ENCODE assay signal across 29 cellular contexts in the genomic region with DNA sequence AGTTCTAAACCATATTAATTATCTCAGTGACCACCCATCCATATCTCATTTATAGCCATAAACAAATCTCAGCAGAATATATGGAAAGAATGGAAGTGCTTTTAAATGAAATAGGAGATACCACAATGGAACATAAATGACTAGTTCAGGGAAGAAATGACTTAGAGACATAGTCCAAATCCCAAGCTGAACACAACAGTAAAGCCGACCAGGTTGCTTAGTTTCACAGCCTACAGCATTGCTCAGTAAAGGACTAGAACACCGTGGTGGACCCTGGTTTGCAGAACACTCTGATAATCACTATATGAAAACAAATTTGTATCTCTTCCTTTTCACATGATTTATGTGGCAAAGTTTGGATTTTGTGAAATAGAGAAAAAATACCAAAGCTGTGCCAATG.
"Had no signal": no experiment of that assay in that cellular context is flagged by ENCODE, and none has a peak within 500 bp of the region (broad histone marks: within the 10 kb centered on the region; RNA-seq: fewer than 3 reads in every experiment).

No MANE protein-coding gene starts in this region.

- H3K27me3 ChIP-seq: breast epithelium, esophagus muscularis mucosa, foreskin keratinocyte, heart left ventricle, neural progenitor cell, stomach, thyroid gland, upper lobe of left lung had no signal

- H3K4me3 ChIP-seq: breast epithelium, esophagus muscularis mucosa, heart left ventricle, neural progenitor cell, stomach, thyroid gland, upper lobe of left lung had no signal

- ATAC-seq: activated naive CD8-positive, alpha-beta T cell treated with anti-CD3 and anti-CD28 coated beads, Interleukin-2, amount 50 U/mL, for 24 hours; foreskin keratinocyte; heart left ventricle; naive thymus-derived CD8-positive, alpha-beta T cell; right cardiac atrium; stimulated activated naive B cell treated with anti-CD40 and anti-IgM and Interleukin-4, amounts not matched to agents 10 μg/mL and 1 μg/mL and 100 μg/mL, for 72 hours had no signal

- H3K4me3 Mint-ChIP-seq: activated CD4-positive, alpha-beta memory T cell treated with anti-CD3 and anti-CD28 coated beads for 36 hours; activated CD4-positive, alpha-beta T cell treated with anti-CD3 and anti-CD28 coated beads, Interleukin-2, amount 10 ng/mL, durations not matched to agents 24 days and 14 days; activated naive CD4-positive, alpha-beta T cell treated with anti-CD3 and anti-CD28 coated beads, Interleukin-2, amount 50 U/mL, for 24 hours; activated naive CD8-positive, alpha-beta T cell treated with anti-CD3 and anti-CD28 coated beads, Interleukin-2, amount 50 U/mL, for 24 hours; endodermal cell; mesothelial cell of epicardium; naive thymus-derived CD8-positive, alpha-beta T cell; neural progenitor cell; stimulated activated naive B cell treated with anti-CD40 and anti-IgM and Interleukin-4, amounts not matched to agents 10 μg/mL and 1 μg/mL and 100 μg/mL, for 72 hours; T-helper 1 cell treated with Interleukin-12 subunit alpha and Interleukin-12 subunit beta and Interleukin-4 antibody, amounts not matched to agents 30 μg/mL and 1 μg/mL, for 36 hours had no signal

- H3K4me1 ChIP-seq: breast epithelium, esophagus muscularis mucosa, foreskin keratinocyte, neural progenitor cell, parathyroid adenoma, stomach, thyroid gland had no signal

- H3K9me3 Mint-ChIP-seq: activated CD4-positive, alpha-beta memory T cell treated with anti-CD3 and anti-CD28 coated beads for 36 hours; activated CD4-positive, alpha-beta T cell treated with anti-CD3 and anti-CD28 coated beads, Interleukin-2, amount 10 ng/mL, durations not matched to agents 24 days and 14 days; activated naive CD4-positive, alpha-beta T cell treated with anti-CD3 and anti-CD28 coated beads, Interleukin-2, amount 50 U/mL, for 24 hours; activated naive CD8-positive, alpha-beta T cell treated with anti-CD3 and anti-CD28 coated beads, Interleukin-2, amount 50 U/mL, for 24 hours; activated T-helper 2 cell treated with anti-CD3 and anti-CD28 coated beads, Interferon-gamma antibody, Interleukin-2, Interleukin-4, amounts not matched to agents 10 μg/mL and 5 μg/mL and 100 μg/mL, durations not matched to agents 14 hours and 24 hours and 36 hours; endodermal cell; mesothelial cell of epicardium; naive thymus-derived CD8-positive, alpha-beta T cell; neural progenitor cell; stimulated activated naive B cell treated with anti-CD40 and anti-IgM and Interleukin-4, amounts not matched to agents 10 μg/mL and 1 μg/mL and 100 μg/mL, for 72 hours; T-helper 1 cell treated with Interleukin-12 subunit alpha and Interleukin-12 subunit beta and Interleukin-4 antibody, amounts not matched to agents 30 μg/mL and 1 μg/mL, for 36 hours had no signal

- H3K9me3 ChIP-seq: breast epithelium, esophagus muscularis mucosa, heart left ventricle, stomach, thyroid gland, upper lobe of left lung had no signal

- H3K4me1 Mint-ChIP-seq: activated naive CD8-positive, alpha-beta T cell treated with anti-CD3 and anti-CD28 coated beads, Interleukin-2, amount 50 U/mL, for 24 hours; endodermal cell; neural progenitor cell had no signal

- H3K27me3 Mint-ChIP-seq: activated CD4-positive, alpha-beta memory T cell treated with anti-CD3 and anti-CD28 coated beads for 36 hours; activated CD4-positive, alpha-beta T cell treated with anti-CD3 and anti-CD28 coated beads, Interleukin-2, amount 10 ng/mL, durations not matched to agents 24 days and 14 days; activated naive CD4-positive, alpha-beta T cell treated with anti-CD3 and anti-CD28 coated beads, Interleukin-2, amount 50 U/mL, for 24 hours; activated naive CD8-positive, alpha-beta T cell treated with anti-CD3 and anti-CD28 coated beads, Interleukin-2, amount 50 U/mL, for 24 hours; naive thymus-derived CD8-positive, alpha-beta T cell; stimulated activated naive B cell treated with anti-CD40 and anti-IgM and Interleukin-4, amounts not matched to agents 10 μg/mL and 1 μg/mL and 100 μg/mL, for 72 hours had no signal

- H3K27ac ChIP-seq: breast epithelium, esophagus muscularis mucosa, foreskin keratinocyte, heart left ventricle, neural progenitor cell, parathyroid adenoma, stomach, thyroid gland had no signal

- DNase-seq: activated CD4-positive, alpha-beta memory T cell treated with anti-CD3 and anti-CD28 coated beads for 36 hours; activated CD4-positive, alpha-beta T cell treated with anti-CD3 and anti-CD28 coated beads, Interleukin-2, amount 10 ng/mL, durations not matched to agents 24 days and 14 days; activated CD4-positive, CD25-positive, alpha-beta regulatory T cell treated with anti-CD3 and anti-CD28 coated beads, Interleukin-2, amount 50 U/mL, for 72 hours; activated CD8-positive, alpha-beta memory T cell treated with anti-CD3 and anti-CD28 coated beads, Interleukin-2, amount 50 U/mL, for 4 hours; activated naive CD8-positive, alpha-beta T cell treated with anti-CD3 and anti-CD28 coated beads, Interleukin-2, amount 50 U/mL, for 24 hours; activated T-cell treated with anti-CD3 and anti-CD28 coated beads, Interleukin-2, amount 50 U/mL, for 1 hour; amygdala; central memory CD4-positive, alpha-beta T cell; endodermal cell; foreskin keratinocyte; heart left ventricle; naive thymus-derived CD8-positive, alpha-beta T cell; occipital lobe; right cardiac atrium; stimulated activated CD4-positive, alpha-beta T cell treated with anti-CD3 and anti-CD28 coated beads, Interleukin-15, amount 100 ng/mL, for 24 hours; stimulated activated CD4-positive, alpha-beta T cell treated with anti-CD3 and anti-CD28 coated beads, Interleukin-2, amount 100 ng/mL, for 24 hours; stimulated activated naive B cell treated with anti-CD40 and anti-IgM and Interleukin-4, amounts not matched to agents 10 μg/mL and 1 μg/mL and 100 μg/mL, for 72 hours; stomach; T1000; thyroid gland; upper lobe of left lung had no signal

- H3K27ac Mint-ChIP-seq: activated CD4-positive, alpha-beta memory T cell treated with anti-CD3 and anti-CD28 coated beads for 36 hours; activated CD4-positive, alpha-beta T cell treated with anti-CD3 and anti-CD28 coated beads, Interleukin-2, amount 10 ng/mL, durations not matched to agents 24 days and 14 days; activated naive CD4-positive, alpha-beta T cell treated with anti-CD3 and anti-CD28 coated beads, Interleukin-2, amount 50 U/mL, for 24 hours; activated naive CD8-positive, alpha-beta T cell treated with anti-CD3 and anti-CD28 coated beads, Interleukin-2, amount 50 U/mL, for 24 hours; activated T-helper 2 cell treated with anti-CD3 and anti-CD28 coated beads, Interferon-gamma antibody, Interleukin-2, Interleukin-4, amounts not matched to agents 10 μg/mL and 5 μg/mL and 100 μg/mL, durations not matched to agents 14 hours and 24 hours and 36 hours; endodermal cell; mesothelial cell of epicardium; neural progenitor cell; stimulated activated naive B cell treated with anti-CD40 and anti-IgM and Interleukin-4, amounts not matched to agents 10 μg/mL and 1 μg/mL and 100 μg/mL, for 72 hours; T-helper 1 cell treated with Interleukin-12 subunit alpha and Interleukin-12 subunit beta and Interleukin-4 antibody, amounts not matched to agents 30 μg/mL and 1 μg/mL, for 36 hours had no signal
